Comparison of ENCODE assay signal across 9 cellular contexts in genomic region chr2:241110607-241111442, GRCh38. TPM values are rescaled to one million over a fixed set of nuclear protein-coding genes. Genes with fewer than 3 reads are reported as not detected.
DNase-seq lines count a peak whose midpoint lies in the region; ATAC-seq and TF ChIP-seq lines count a peak whose summit lies in the region.
"Had no signal": no experiment of that assay in that cellular context is flagged by ENCODE, and none has a peak within 500 bp of the region (broad histone marks: within the 10 kb centered on the region; RNA-seq: fewer than 3 reads in every experiment).

No MANE protein-coding gene starts in this region.

- TF ChIP-seq CTCF in GM06990 (IDR thresholded peaks at IDR 0.05; ENCODE audit: insufficient read depth, low read length, poor library complexity, severe bottlenecking): no peak

- H3K4me3 ChIP-seq in GM06990 (replicated peaks; ENCODE audit: low read depth, low read length): peak overlapping the region; percentile 72

- ATAC-seq in GM19023 (IDR thresholded peaks at IDR 0.05; ENCODE audit: unreplicated experiment): peak; percentile 39
- ATAC-seq in HG03175 (IDR thresholded peaks at IDR 0.05; ENCODE audit: unreplicated experiment): peak; percentile 55
- peak; percentile 20 for ATAC-seq in effector memory CD8-positive, alpha-beta T cell (replicated peaks)

- peaks cover 23 to 43% of the 10 kb centered on the region in 2 donors for H3K4me1 Mint-ChIP-seq in effector memory CD8-positive, alpha-beta T cell (ENCODE audit: low read depth in 2 of 2)

- peak overlapping the region; percentile 87 to 95 for H3K27ac Mint-ChIP-seq in effector memory CD8-positive, alpha-beta T cell

- H3K27me3 Mint-ChIP-seq in effector memory CD8-positive, alpha-beta T cell: no peaks in the 10 kb centered on the region

- H3K36me3 ChIP-seq in GM06990 (ENCODE audit: control insufficient read depth, insufficient read depth, low read length): peaks cover 21% of the 10 kb centered on the region

- H3K4me3 Mint-ChIP-seq in effector memory CD8-positive, alpha-beta T cell: peak overlapping the region; percentile 81

- H3K27me3 ChIP-seq in GM06990 (replicated peaks; ENCODE audit: control insufficient read depth, insufficient read depth, low read length): no peaks in the 10 kb centered on the region

- peaks cover 4% of the 10 kb centered on the region for H3K36me3 Mint-ChIP-seq in effector memory CD8-positive, alpha-beta T cell (ENCODE audit: insufficient read depth)

- H3K9me3 Mint-ChIP-seq in effector memory CD8-positive, alpha-beta T cell: no peaks in the 10 kb centered on the region

- DNase-seq in GM06990 (ENCODE audit: extremely low read depth, insufficient read length) (peak; percentile 73), SIG-M5 treated with dmso at 0.1 percent for 504 hours (lab: John Stamatoyannopoulos, UW; ENCODE audit: unreplicated experiment) (no peak), NCI-H2029 treated with DMSO at 0.1 percent for 48 hours (lab: John Stamatoyannopoulos, UW) (no peak), dermis blood vessel endothelial cell (no peak)
- DNase-seq in effector memory CD8-positive, alpha-beta T cell: no peak
- no peak for DNase-seq in activated effector memory CD4-positive, alpha-beta T cell treated with anti-CD3 and anti-CD28 coated beads, Interleukin-2, amount 50 U/mL, for 16 hours
- DNase-seq: NCI-H226 had no signal

RNA-seq across cellular contexts. Expression of gene MTERF4, which starts 8.7 kb away (rescaled TPM):
- 37.6 and 43.2 TPM in 2 replicates for total RNA-seq in dermis blood vessel endothelial cell

RNA-seq across cellular contexts. Expression of gene PASK, which starts 38.4 kb away (rescaled TPM):
- total RNA-seq in dermis blood vessel endothelial cell: 4.4 and 9.2 TPM in 2 replicates

RNA-seq across cellular contexts. Expression of gene PPP1R7, which starts 39.4 kb away (rescaled TPM):
- total RNA-seq in dermis blood vessel endothelial cell: 47.6 and 55.1 TPM in 2 replicates
